Comparison of ENCODE assay signal across 1 cellular context in the genomic region with DNA sequence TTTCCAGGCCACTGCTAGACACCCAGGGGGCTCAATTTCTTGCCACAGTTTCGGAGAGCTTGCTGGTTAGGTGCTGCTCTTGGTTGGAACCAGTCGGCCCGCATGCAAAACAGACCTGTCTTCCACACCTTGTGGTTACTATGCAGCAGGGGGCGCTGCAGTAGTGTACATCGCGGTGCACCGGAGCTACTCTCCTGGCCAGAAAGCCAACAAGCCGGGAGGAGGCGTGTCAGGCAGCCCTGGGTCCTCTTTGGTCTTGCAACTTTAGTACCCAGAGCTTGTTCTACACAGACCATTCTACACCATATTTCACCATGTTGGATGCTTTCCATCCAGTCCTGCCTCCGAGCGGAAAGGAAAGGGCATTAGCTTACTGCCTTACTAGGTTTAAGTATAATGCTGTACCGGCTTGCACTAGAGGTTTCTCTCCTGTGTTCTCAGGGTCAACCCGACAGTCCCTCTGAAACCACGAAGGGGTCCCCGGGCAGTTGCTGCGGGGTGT.
TF ChIP-seq lines count a peak whose summit lies in the region.

No MANE protein-coding gene starts in this region.

TF ChIP-seq in HepG2, 621 proteins besides CTCF, POLR2A, EP300 and RAD21 (continued from another document):
- TF ChIP-seq, protein P1, sequence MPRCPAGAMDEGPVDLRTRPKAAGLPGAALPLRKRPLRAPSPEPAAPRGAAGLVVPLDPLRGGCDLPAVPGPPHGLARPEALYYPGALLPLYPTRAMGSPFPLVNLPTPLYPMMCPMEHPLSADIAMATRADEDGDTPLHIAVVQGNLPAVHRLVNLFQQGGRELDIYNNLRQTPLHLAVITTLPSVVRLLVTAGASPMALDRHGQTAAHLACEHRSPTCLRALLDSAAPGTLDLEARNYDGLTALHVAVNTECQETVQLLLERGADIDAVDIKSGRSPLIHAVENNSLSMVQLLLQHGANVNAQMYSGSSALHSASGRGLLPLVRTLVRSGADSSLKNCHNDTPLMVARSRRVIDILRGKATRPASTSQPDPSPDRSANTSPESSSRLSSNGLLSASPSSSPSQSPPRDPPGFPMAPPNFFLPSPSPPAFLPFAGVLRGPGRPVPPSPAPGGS (CRISPR knock-in tag; IDR thresholded peaks at IDR 0.05), result no peak
- TF ChIP-seq NCOA5 (CRISPR knock-in tag; IDR thresholded peaks at IDR 0.05), result no peak
- 0 out of 2 replicates have a peak, but pooled peaks have one; percentile 30 for TF ChIP-seq ZKSCAN8 (CRISPR knock-in tag; IDR thresholded peaks at IDR 0.05; ENCODE audit: borderline replicate concordance)
- TF ChIP-seq KLF11 (CRISPR knock-in tag; IDR thresholded peaks at IDR 0.05), result no peak
- TF ChIP-seq GABPA (IDR thresholded peaks at IDR 0.05; ENCODE audit: low read depth, low read length), result no peak
- TF ChIP-seq GABPA (CRISPR knock-in tag; IDR thresholded peaks at IDR 0.05; ENCODE audit: low read depth), result 0 out of 2 replicates have a peak, but pooled peaks have one; percentile 23
- TF ChIP-seq, protein P2, sequence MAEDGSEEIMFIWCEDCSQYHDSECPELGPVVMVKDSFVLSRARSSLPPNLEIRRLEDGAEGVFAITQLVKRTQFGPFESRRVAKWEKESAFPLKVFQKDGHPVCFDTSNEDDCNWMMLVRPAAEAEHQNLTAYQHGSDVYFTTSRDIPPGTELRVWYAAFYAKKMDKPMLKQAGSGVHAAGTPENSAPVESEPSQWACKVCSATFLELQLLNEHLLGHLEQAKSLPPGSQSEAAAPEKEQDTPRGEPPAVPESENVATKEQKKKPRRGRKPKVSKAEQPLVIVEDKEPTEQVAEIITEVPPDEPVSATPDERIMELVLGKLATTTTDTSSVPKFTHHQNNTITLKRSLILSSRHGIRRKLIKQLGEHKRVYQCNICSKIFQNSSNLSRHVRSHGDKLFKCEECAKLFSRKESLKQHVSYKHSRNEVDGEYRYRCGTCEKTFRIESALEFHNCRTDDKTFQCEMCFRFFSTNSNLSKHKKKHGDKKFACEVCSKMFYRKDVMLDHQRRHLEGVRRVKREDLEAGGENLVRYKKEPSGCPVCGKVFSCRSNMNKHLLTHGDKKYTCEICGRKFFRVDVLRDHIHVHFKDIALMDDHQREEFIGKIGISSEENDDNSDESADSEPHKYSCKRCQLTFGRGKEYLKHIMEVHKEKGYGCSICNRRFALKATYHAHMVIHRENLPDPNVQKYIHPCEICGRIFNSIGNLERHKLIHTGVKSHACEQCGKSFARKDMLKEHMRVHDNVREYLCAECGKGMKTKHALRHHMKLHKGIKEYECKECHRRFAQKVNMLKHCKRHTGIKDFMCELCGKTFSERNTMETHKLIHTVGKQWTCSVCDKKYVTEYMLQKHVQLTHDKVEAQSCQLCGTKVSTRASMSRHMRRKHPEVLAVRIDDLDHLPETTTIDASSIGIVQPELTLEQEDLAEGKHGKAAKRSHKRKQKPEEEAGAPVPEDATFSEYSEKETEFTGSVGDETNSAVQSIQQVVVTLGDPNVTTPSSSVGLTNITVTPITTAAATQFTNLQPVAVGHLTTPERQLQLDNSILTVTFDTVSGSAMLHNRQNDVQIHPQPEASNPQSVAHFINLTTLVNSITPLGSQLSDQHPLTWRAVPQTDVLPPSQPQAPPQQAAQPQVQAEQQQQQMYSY (CRISPR knock-in tag; IDR thresholded peaks at IDR 0.05), result no peak
- TF ChIP-seq SALL2 (CRISPR knock-in tag; IDR thresholded peaks at IDR 0.05), result 0 out of 2 replicates have a peak, but pooled peaks have one; percentile 24
- no peak for TF ChIP-seq ZNF138 (CRISPR knock-in tag; IDR thresholded peaks at IDR 0.05; ENCODE audit: low read depth)
- no peak for TF ChIP-seq ZNF775 (CRISPR knock-in tag; IDR thresholded peaks at IDR 0.05; ENCODE audit: borderline replicate concordance)
- TF ChIP-seq, protein P3, sequence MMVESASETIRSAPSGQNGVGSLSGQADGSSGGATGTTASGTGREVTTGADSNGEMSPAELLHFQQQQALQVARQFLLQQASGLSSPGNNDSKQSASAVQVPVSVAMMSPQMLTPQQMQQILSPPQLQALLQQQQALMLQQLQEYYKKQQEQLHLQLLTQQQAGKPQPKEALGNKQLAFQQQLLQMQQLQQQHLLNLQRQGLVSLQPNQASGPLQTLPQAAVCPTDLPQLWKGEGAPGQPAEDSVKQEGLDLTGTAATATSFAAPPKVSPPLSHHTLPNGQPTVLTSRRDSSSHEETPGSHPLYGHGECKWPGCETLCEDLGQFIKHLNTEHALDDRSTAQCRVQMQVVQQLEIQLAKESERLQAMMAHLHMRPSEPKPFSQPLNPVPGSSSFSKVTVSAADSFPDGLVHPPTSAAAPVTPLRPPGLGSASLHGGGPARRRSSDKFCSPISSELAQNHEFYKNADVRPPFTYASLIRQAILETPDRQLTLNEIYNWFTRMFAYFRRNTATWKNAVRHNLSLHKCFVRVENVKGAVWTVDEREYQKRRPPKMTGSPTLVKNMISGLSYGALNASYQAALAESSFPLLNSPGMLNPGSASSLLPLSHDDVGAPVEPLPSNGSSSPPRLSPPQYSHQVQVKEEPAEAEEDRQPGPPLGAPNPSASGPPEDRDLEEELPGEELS (CRISPR knock-in tag; IDR thresholded peaks at IDR 0.05), result peak; percentile 31; the same call in 1 of the 2 replicates
- TF ChIP-seq KLF6 (CRISPR knock-in tag; IDR thresholded peaks at IDR 0.05), result no peak
- TF ChIP-seq ZNF878 (CRISPR knock-in tag; IDR thresholded peaks at IDR 0.05), result no peak
- no peak for TF ChIP-seq ZFP82 (CRISPR knock-in tag; IDR thresholded peaks at IDR 0.05; ENCODE audit: borderline replicate concordance)
- no peak for TF ChIP-seq KAT2B (IDR thresholded peaks at IDR 0.05; ENCODE audit: borderline replicate concordance, low read depth, low read length)
- no peak for TF ChIP-seq SP1 (IDR thresholded peaks at IDR 0.05)
- TF ChIP-seq SP1 (CRISPR knock-in tag; IDR thresholded peaks at IDR 0.05), result no peak
- TF ChIP-seq ZNF619 (CRISPR knock-in tag; IDR thresholded peaks at IDR 0.05), result 0 out of 2 replicates have a peak, but pooled peaks have one; percentile 15
- TF ChIP-seq TRIM24 (CRISPR knock-in tag; IDR thresholded peaks at IDR 0.05), result no peak
- TF ChIP-seq, protein P4, sequence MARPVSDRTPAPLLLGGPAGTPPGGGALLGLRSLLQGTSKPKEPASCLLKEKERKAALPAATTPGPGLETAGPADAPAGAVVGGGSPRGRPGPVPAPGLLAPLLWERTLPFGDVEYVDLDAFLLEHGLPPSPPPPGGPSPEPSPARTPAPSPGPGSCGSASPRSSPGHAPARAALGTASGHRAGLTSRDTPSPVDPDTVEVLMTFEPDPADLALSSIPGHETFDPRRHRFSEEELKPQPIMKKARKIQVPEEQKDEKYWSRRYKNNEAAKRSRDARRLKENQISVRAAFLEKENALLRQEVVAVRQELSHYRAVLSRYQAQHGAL (CRISPR knock-in tag; IDR thresholded peaks at IDR 0.05; ENCODE audit: not compliant biosample characterization), result no peak
- 0 out of 4 replicates have a peak, but pooled peaks of 1 of the 2 experiments have one; percentile 27 for TF ChIP-seq KLF16 (CRISPR knock-in tag; IDR thresholded peaks at IDR 0.05)
- TF ChIP-seq PTBP1 (IDR thresholded peaks at IDR 0.05; ENCODE audit: low read depth, low read length, poor library complexity, severe bottlenecking), result no peak
- TF ChIP-seq ZNF556 (CRISPR knock-in tag; IDR thresholded peaks at IDR 0.05; ENCODE audit: borderline replicate concordance), result peak; percentile 59; the same call in 1 of the 2 replicates
- TF ChIP-seq SALL1 (CRISPR knock-in tag; IDR thresholded peaks at IDR 0.05), result peak; percentile 74
- peak; percentile 55; the same call in 1 of the 2 replicates for TF ChIP-seq HDAC2 (CRISPR knock-in tag; IDR thresholded peaks at IDR 0.05)
- TF ChIP-seq ZNF343 (CRISPR knock-in tag; IDR thresholded peaks at IDR 0.05), result no peak
- TF ChIP-seq TCF7 (IDR thresholded peaks at IDR 0.05; ENCODE audit: low read depth), result no peak
- TF ChIP-seq, protein P5, sequence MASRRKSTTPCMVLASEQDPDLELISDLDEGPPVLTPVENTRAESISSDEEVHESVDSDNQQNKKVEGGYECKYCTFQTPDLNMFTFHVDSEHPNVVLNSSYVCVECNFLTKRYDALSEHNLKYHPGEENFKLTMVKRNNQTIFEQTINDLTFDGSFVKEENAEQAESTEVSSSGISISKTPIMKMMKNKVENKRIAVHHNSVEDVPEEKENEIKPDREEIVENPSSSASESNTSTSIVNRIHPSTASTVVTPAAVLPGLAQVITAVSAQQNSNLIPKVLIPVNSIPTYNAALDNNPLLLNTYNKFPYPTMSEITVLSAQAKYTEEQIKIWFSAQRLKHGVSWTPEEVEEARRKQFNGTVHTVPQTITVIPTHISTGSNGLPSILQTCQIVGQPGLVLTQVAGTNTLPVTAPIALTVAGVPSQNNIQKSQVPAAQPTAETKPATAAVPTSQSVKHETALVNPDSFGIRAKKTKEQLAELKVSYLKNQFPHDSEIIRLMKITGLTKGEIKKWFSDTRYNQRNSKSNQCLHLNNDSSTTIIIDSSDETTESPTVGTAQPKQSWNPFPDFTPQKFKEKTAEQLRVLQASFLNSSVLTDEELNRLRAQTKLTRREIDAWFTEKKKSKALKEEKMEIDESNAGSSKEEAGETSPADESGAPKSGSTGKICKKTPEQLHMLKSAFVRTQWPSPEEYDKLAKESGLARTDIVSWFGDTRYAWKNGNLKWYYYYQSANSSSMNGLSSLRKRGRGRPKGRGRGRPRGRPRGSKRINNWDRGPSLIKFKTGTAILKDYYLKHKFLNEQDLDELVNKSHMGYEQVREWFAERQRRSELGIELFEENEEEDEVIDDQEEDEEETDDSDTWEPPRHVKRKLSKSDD (CRISPR knock-in tag; IDR thresholded peaks at IDR 0.05; ENCODE audit: low read depth), result no peak
- TF ChIP-seq, protein P6, sequence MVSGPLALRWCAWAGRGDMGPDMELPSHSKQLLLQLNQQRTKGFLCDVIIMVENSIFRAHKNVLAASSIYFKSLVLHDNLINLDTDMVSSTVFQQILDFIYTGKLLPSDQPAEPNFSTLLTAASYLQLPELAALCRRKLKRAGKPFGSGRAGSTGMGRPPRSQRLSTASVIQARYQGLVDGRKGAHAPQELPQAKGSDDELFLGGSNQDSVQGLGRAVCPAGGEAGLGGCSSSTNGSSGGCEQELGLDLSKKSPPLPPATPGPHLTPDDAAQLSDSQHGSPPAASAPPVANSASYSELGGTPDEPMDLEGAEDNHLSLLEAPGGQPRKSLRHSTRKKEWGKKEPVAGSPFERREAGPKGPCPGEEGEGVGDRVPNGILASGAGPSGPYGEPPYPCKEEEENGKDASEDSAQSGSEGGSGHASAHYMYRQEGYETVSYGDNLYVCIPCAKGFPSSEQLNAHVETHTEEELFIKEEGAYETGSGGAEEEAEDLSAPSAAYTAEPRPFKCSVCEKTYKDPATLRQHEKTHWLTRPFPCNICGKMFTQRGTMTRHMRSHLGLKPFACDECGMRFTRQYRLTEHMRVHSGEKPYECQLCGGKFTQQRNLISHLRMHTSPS (CRISPR knock-in tag; IDR thresholded peaks at IDR 0.05; ENCODE audit: low read depth), result no peak
- peak; percentile 66; the same call in 1 of the 2 replicates for TF ChIP-seq ZSCAN9 (CRISPR knock-in tag; IDR thresholded peaks at IDR 0.05; ENCODE audit: borderline replicate concordance)
- TF ChIP-seq, protein P7, sequence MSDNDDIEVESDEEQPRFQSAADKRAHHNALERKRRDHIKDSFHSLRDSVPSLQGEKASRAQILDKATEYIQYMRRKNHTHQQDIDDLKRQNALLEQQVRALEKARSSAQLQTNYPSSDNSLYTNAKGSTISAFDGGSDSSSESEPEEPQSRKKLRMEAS (IDR thresholded peaks at IDR 0.05), result peak; percentile 21; the same call in 1 of the 2 replicates
- TF ChIP-seq RAD51 (IDR thresholded peaks at IDR 0.05; ENCODE audit: borderline replicate concordance), result no peak
- no peak for TF ChIP-seq SRSF9 (IDR thresholded peaks at IDR 0.05; ENCODE audit: borderline replicate concordance, insufficient read depth, low read depth, low read length, poor library complexity, severe bottlenecking)
- TF ChIP-seq RCOR2 (CRISPR knock-in tag; IDR thresholded peaks at IDR 0.05), result no peak
- 0 out of 2 replicates have a peak, but pooled peaks have one; percentile 11 for TF ChIP-seq DMAP1 (CRISPR knock-in tag; IDR thresholded peaks at IDR 0.05)
- no peak for TF ChIP-seq RFX3 (CRISPR knock-in tag; IDR thresholded peaks at IDR 0.05)
- no peak for TF ChIP-seq CCAR2 (optimal IDR thresholded peaks at IDR 0.05; ENCODE audit: low read depth, low read length)
- no peak for TF ChIP-seq BRCA1 (CRISPR knock-in tag; IDR thresholded peaks at IDR 0.05)
- TF ChIP-seq SNRNP70 (IDR thresholded peaks at IDR 0.05; ENCODE audit: low read depth, low read length), result no peak
